13 cellular contexts compared by ENCODE assay signal in the genomic region with DNA sequence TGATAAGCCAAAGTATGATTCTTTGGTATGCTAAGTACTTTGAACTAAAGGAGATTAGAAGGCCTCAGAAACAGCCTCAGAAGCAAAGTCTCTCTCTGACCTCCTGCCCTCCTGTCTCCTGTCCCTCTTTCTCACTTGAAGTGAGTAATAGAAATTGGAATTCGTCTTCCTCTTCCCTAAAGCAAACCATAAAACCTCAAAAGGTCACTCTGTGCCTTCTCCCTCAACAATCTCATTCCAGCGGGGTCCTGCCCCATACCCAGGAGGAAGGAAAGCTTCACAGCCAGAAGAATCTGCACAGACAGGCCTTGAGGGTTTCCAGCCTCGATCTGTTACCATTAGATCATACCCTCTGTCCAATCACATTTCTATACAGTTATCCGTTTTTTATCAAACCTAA.
DNase-seq lines count a peak whose midpoint lies in the region; FAIRE-seq and TF ChIP-seq lines count a peak whose summit lies in the region.
"Had no signal": no experiment of that assay in that cellular context is flagged by ENCODE, and none has a peak within 500 bp of the region (broad histone marks: within the 10 kb centered on the region; RNA-seq: fewer than 3 reads in every experiment).

No MANE protein-coding gene starts in this region.

- H3K4me1 ChIP-seq in endothelial cell of umbilical vein (ENCODE audit: control insufficient read depth, extremely low read depth, insufficient read depth, low read length), result peaks cover 16% of the 10 kb centered on the region

- DNase-seq in Daoy (ENCODE audit: low read depth) (peak; percentile 13), RCC 7860 (ENCODE audit: low spot score) (peak; percentile 76), endothelial cell of umbilical vein (ENCODE audit: low read depth, low spot score) (peak; percentile 84), myocyte (ENCODE audit: low read depth) (peak; percentile 72), NCI-H446 treated with DMSO at 0.1 percent for 48 hours (lab: John Stamatoyannopoulos, UW) (no peak), cerebellar cortex (ENCODE audit: low spot score) (no peak), NCI-H1048 (lab: John Stamatoyannopoulos, UW) (no peak)
- DNase-seq in stimulated activated CD4-positive, alpha-beta T cell treated with anti-CD3 and anti-CD28 coated beads, Interleukin-2, amount 100 ng/mL, for 24 hours, result no peak
- DNase-seq: activated T-cell treated with anti-CD3 and anti-CD28 coated beads, Interleukin-2, amount 50 U/mL, for 48 hours; CD4-positive, CD25-positive, alpha-beta regulatory T cell; H9; MG63 had no signal

- no peak for TF ChIP-seq POLR2A in endothelial cell of umbilical vein (IDR thresholded peaks at IDR 0.05; ENCODE audit: low read depth, low read length)

- BruUV-seq in endothelial cell of umbilical vein (replicated peaks; lab: Mats Ljungman, UMichigan), result no TSS peak

- dilution Hi-C loops in endothelial cell of umbilical vein (cut with MboI; ENCODE audit: extremely low pct_ligation_motif_present, low sequenced_read_pairs), result no loop called here

- H3K9ac ChIP-seq in endothelial cell of umbilical vein (replicated peaks; ENCODE audit: extremely low read depth, insufficient read depth, low read length), result no peak overlapping the region

- POLR2A ChIA-PET in endothelial cell of umbilical vein (lab: Charles Lee), result no interaction called here

- FAIRE-seq in RCC 7860 (lab: Jason Lieb, UNC) (peak; percentile 91), endothelial cell of umbilical vein (lab: Jason Lieb, UNC) (peak; percentile 94)

- H4K20me1 ChIP-seq in endothelial cell of umbilical vein (replicated peaks; ENCODE audit: control insufficient read depth, extremely low read depth, insufficient read depth, low read length), result no peaks in the 10 kb centered on the region

- no peaks in the 10 kb centered on the region for H3K27me3 ChIP-seq in endothelial cell of umbilical vein (ENCODE audit: control insufficient read depth in 2 of 2, insufficient read depth in 2 of 2, low read length in 2 of 2)
- H3K27me3 ChIP-seq: MG63 had no signal

- H3K9me3 ChIP-seq in endothelial cell of umbilical vein (replicated peaks; ENCODE audit: control insufficient read depth, insufficient read depth, low read length), result no peaks in the 10 kb centered on the region
- H3K9me3 ChIP-seq: MG63 had no signal

- H3K4me3 ChIP-seq in endothelial cell of umbilical vein (replicated peaks in 1 of 3; ENCODE audit: insufficient read depth in 1 of 3, low read depth in 1 of 3, low read length in 3 of 3), result no peak overlapping the region
- H3K4me3 ChIP-seq: MG63, skin epidermis had no signal

- peak overlapping the region; percentile 50 for H3K27ac ChIP-seq in endothelial cell of umbilical vein (ENCODE audit: insufficient read depth, low read depth, low read length)
- H3K27ac ChIP-seq: skin epidermis had no signal

- no peak for TF ChIP-seq CTCF in endothelial cell of umbilical vein (IDR thresholded peaks at IDR 0.05; ENCODE audit: extremely low read depth in 1 of 2, insufficient read depth in 1 of 2, low read depth in 1 of 2, low read length in 2 of 2)

- CTCF ChIA-PET in endothelial cell of umbilical vein (lab: Charles Lee), result interaction anchor here (0.8 to 1.2 kb wide), 4 partner anchors 13 to 79 kb away, joined by 3 to 4 read pairs (median 4); no protein-coding TSS in a partner anchor

- H3K9me1 ChIP-seq in endothelial cell of umbilical vein (replicated peaks; ENCODE audit: control insufficient read depth, extremely low read depth, insufficient read depth, low read length), result no peaks in the 10 kb centered on the region

- H3K36me3 ChIP-seq in endothelial cell of umbilical vein (ENCODE audit: control insufficient read depth in 2 of 2, extremely low read depth in 1 of 2, insufficient read depth in 2 of 2, low read length in 2 of 2), result no peaks in the 10 kb centered on the region
- H3K36me3 ChIP-seq: MG63 had no signal

- peak overlapping the region; percentile 52 for H3K4me2 ChIP-seq in endothelial cell of umbilical vein (ENCODE audit: insufficient read depth, low read length)

- peak overlapping the region; percentile 7 for H2AFZ ChIP-seq in endothelial cell of umbilical vein (ENCODE audit: low read depth, low read length)

- intact Hi-C loops in endothelial cell of umbilical vein (cut with micrococcal nuclease), result loop anchor here (2.0 kb wide), 1 partner anchor 56 kb away; no protein-coding TSS in a partner anchor

- no peaks in the 10 kb centered on the region for H3K79me2 ChIP-seq in endothelial cell of umbilical vein (ENCODE audit: control insufficient read depth, insufficient read depth, low read length)

TF ChIP-seq in endothelial cell of umbilical vein, 7 proteins besides CTCF, POLR2A, EP300 and RAD21:
- no peak for TF ChIP-seq EZH2 (IDR thresholded peaks at IDR 0.05; ENCODE audit: borderline replicate concordance, low read depth, low read length, severe bottlenecking)
- TF ChIP-seq MYC (IDR thresholded peaks at IDR 0.05; ENCODE audit: low read depth, low read length), result no peak
- TF ChIP-seq, protein P1, sequence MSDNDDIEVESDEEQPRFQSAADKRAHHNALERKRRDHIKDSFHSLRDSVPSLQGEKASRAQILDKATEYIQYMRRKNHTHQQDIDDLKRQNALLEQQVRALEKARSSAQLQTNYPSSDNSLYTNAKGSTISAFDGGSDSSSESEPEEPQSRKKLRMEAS (IDR thresholded peaks at IDR 0.05; ENCODE audit: insufficient read depth, insufficient read length), result no peak
- peak; percentile 71 for TF ChIP-seq POLR2AphosphoS5 (IDR thresholded peaks at IDR 0.05; ENCODE audit: insufficient read depth, low read depth, low read length)
- TF ChIP-seq GATA2 (IDR thresholded peaks at IDR 0.05; ENCODE audit: insufficient read depth, insufficient read length, low read depth, low read length), result peak; percentile 89
- TF ChIP-seq FOS (IDR thresholded peaks at IDR 0.05; ENCODE audit: borderline replicate concordance, insufficient read depth, low read length), result peak; percentile 78
- TF ChIP-seq JUN (IDR thresholded peaks at IDR 0.05; ENCODE audit: borderline replicate concordance, insufficient read depth, insufficient read length, low read depth), result no peak

Comparison
In these comparisons a context has a peak if more than half of its experiments do, and no peak if none do; other contexts are left out.
1. DNase-seq: peak in Daoy (single experiment), RCC 7860 (single experiment), endothelial cell of umbilical vein (single experiment) and myocyte (single experiment); none in NCI-H446 treated with DMSO at 0.1 percent for 48 hours (single experiment), cerebellar cortex (single experiment), stimulated activated CD4-positive, alpha-beta T cell treated with anti-CD3 and anti-CD28 coated beads, Interleukin-2, amount 100 ng/mL, for 24 hours (0 of 2) and NCI-H1048 (single experiment).